Comparison of ENCODE assay signal across 19 cellular contexts in the genomic region with DNA sequence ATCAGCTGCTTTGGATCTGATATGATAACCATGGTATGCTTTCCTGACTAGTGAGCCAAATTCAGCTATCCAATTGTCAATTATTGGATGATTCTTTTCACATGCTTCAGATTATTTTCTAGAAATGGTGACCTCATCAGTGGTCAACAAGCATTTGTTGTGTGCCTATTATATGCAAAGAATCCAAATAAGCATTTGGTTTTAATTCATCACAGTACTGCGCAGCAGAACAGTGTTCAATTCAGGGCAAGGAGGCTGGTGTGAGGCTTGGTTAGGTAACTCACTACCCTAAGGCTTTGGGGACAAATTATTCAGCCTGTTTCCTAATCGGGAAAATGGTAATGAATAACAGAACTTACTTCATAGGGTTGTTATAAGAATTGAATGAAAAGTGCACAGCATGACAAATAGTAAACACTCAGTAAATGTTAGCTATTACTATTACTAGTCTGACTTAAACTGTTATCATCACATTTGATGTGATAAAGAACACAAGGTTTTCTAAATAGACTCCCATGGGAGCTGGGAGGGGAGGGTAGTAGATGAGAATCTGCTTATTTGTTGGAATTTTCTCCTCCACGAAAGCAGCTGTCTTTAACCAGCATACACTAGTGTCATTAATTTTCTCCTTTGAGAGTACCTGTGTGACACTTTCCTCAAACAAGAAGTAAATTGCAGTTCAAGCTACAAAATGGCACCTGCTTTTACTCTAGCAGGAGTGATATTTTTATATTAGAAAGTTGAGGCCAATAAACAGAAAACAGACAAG.
DNase-seq lines count a peak whose midpoint lies in the region; TF ChIP-seq lines count a peak whose summit lies in the region.
"Had no signal": no experiment of that assay in that cellular context is flagged by ENCODE, and none has a peak within 500 bp of the region (broad histone marks: within the 10 kb centered on the region; RNA-seq: fewer than 3 reads in every experiment).

No MANE protein-coding gene starts in this region.

- H3K4me3 Mint-ChIP-seq in type B pancreatic cell = no peak overlapping the region

- H3K27ac Mint-ChIP-seq in type B pancreatic cell = peak overlapping the region; percentile 52
- H3K27ac Mint-ChIP-seq: activated naive CD8-positive, alpha-beta T cell had no signal

- H3K4me3 ChIP-seq in Karpas-422 (ENCODE audit: low read length) (no peak overlapping the region), fibroblast of mammary gland (ENCODE audit: control insufficient read depth, low read depth, low read length) (no peak overlapping the region), ascending aorta (no peak overlapping the region)
- H3K4me3 ChIP-seq: gastroesophageal sphincter, HAP-1, SJSA1, smooth muscle cell, tibial nerve had no signal

- no peaks in the 10 kb centered on the region for H3K9me3 ChIP-seq in Karpas-422 (ENCODE audit: low read length)
- no peaks in the 10 kb centered on the region for H3K9me3 ChIP-seq in ascending aorta
- H3K9me3 ChIP-seq: gastroesophageal sphincter, HAP-1, SJSA1, tibial nerve had no signal

- no peak overlapping the region for H3K4me2 ChIP-seq in Karpas-422 (ENCODE audit: low read depth, low read length, poor library complexity, severe bottlenecking)
- H3K4me2 ChIP-seq: smooth muscle cell had no signal

- no peaks in the 10 kb centered on the region for H3K9me2 ChIP-seq in Karpas-422 (replicated peaks; ENCODE audit: insufficient read depth, low read length)

- H2AFZ ChIP-seq in Karpas-422 (ENCODE audit: low read length) = no peak overlapping the region

- no peaks in the 10 kb centered on the region for H3K36me3 Mint-ChIP-seq in type B pancreatic cell
- H3K36me3 Mint-ChIP-seq: activated naive CD8-positive, alpha-beta T cell had no signal

- no peaks in the 10 kb centered on the region for H3K9me3 Mint-ChIP-seq in type B pancreatic cell

- H3K27me3 ChIP-seq in Karpas-422 (ENCODE audit: low read length) (no peaks in the 10 kb centered on the region), ascending aorta (no peaks in the 10 kb centered on the region)
- H3K27me3 ChIP-seq: gastroesophageal sphincter had no signal

- H3K27me3 Mint-ChIP-seq in type B pancreatic cell = no peaks in the 10 kb centered on the region

- H3K4me1 ChIP-seq in Karpas-422 (ENCODE audit: low read length) (0 out of 2 replicates have a peak, but pooled peaks cover 3% of the 10 kb centered on the region), ascending aorta (no peaks in the 10 kb centered on the region)
- H3K4me1 ChIP-seq: gastroesophageal sphincter, SJSA1 had no signal

- H4K20me1 ChIP-seq in Karpas-422 (ENCODE audit: insufficient read depth, low read depth, low read length) = no peaks in the 10 kb centered on the region

- no peaks in the 10 kb centered on the region for H3K79me2 ChIP-seq in Karpas-422 (ENCODE audit: low read length)

- DNase-seq in NCI-H748 (lab: John Stamatoyannopoulos, UW; ENCODE audit: unreplicated experiment) (peak; percentile 34), NCI-H748 treated with DMSO at 0.1 percent for 48 hours (lab: John Stamatoyannopoulos, UW) (no peak), Karpas-422 (peak; percentile 4), fibroblast of mammary gland (ENCODE audit: low read depth) (peak; percentile 80), type B pancreatic cell (ENCODE audit: extremely low spot score, unreplicated experiment) (no peak), ascending aorta (ENCODE audit: low spot score in 2 of 2) (no peak), HEK293T (ENCODE audit: extremely low spot score) (no peak), UCSD-AML1 (lab: John Stamatoyannopoulos, UW; ENCODE audit: unreplicated experiment) (no peak)
- DNase-seq: cerebellar nuclear complex; DMS153; nucleus accumbens; stimulated activated CD4-positive, alpha-beta T cell treated with anti-CD3 and anti-CD28 coated beads, Interleukin-2, amount 100 ng/mL, for 48 hours; stimulated activated naive CD4-positive, alpha-beta T cell treated with Interleukin-2 at 50 U/mL for 16 hours had no signal

- peaks cover 13% of the 10 kb centered on the region for H3K4me1 Mint-ChIP-seq in type B pancreatic cell (ENCODE audit: unreplicated experiment)

- POLR2A ChIA-PET in HEK293T (lab: Yijun Ruan, JAX) = no interaction called here

- H3K36me3 ChIP-seq in Karpas-422 (ENCODE audit: insufficient read depth, low read length) = no peaks in the 10 kb centered on the region
- H3K36me3 ChIP-seq in ascending aorta = no peaks in the 10 kb centered on the region
- H3K36me3 ChIP-seq: HAP-1, SJSA1, tibial nerve had no signal

- CTCF ChIA-PET in HEK293T (lab: Yijun Ruan, JAX) = interaction anchor here (0.7 to 1.6 kb wide), 3 partner anchors 9 to 294 kb away, joined by 3 to 11 read pairs (median 6); no protein-coding TSS in a partner anchor

- no peak for TF ChIP-seq CTCF in fibroblast of mammary gland (conservative IDR thresholded peaks at IDR 0.05; ENCODE audit: control insufficient read depth, insufficient read depth, low read depth, low read length)
- TF ChIP-seq CTCF in type B pancreatic cell (conservative IDR thresholded peaks at IDR 0.05) = no peak
- no peak for TF ChIP-seq CTCF in ascending aorta (IDR thresholded peaks at IDR 0.05)

- intact Hi-C loops in ascending aorta (cut with DNase I) = loop anchor here (10.0 kb wide), 1 partner anchor 769 kb away; no protein-coding TSS in a partner anchor

- no peak overlapping the region for H3K27ac ChIP-seq in Karpas-422 (ENCODE audit: low read length)
- no peak overlapping the region for H3K27ac ChIP-seq in ascending aorta
- H3K27ac ChIP-seq: gastroesophageal sphincter, SJSA1, tibial nerve had no signal

- no peak overlapping the region for H3K9ac ChIP-seq in Karpas-422 (ENCODE audit: low read length)

TF ChIP-seq in HEK293T, 16 proteins besides CTCF, POLR2A, EP300 and RAD21:
- TF ChIP-seq ARNT (IDR thresholded peaks at IDR 0.05) = no peak
- no peak for TF ChIP-seq FOXA1 (IDR thresholded peaks at IDR 0.05)
- TF ChIP-seq HDGF (IDR thresholded peaks at IDR 0.05; ENCODE audit: borderline replicate concordance) = no peak
- no peak for TF ChIP-seq SP1 (IDR thresholded peaks at IDR 0.05)
- TF ChIP-seq LEF1 (IDR thresholded peaks at IDR 0.05; ENCODE audit: borderline replicate concordance) = no peak
- no peak for TF ChIP-seq FOXK2 (IDR thresholded peaks at IDR 0.05)
- TF ChIP-seq FOXM1 (IDR thresholded peaks at IDR 0.05; ENCODE audit: borderline replicate concordance) = no peak
- TF ChIP-seq L3MBTL2 (conservative IDR thresholded peaks at IDR 0.05) = no peak
- no peak for TF ChIP-seq NFRKB (IDR thresholded peaks at IDR 0.05)
- no peak for TF ChIP-seq BHLHE40 (IDR thresholded peaks at IDR 0.05; ENCODE audit: borderline replicate concordance)
- TF ChIP-seq TARDBP (IDR thresholded peaks at IDR 0.05) = no peak
- TF ChIP-seq ELF4 (IDR thresholded peaks at IDR 0.05) = no peak
- no peak for TF ChIP-seq ZNF384 (IDR thresholded peaks at IDR 0.05)
- no peak for TF ChIP-seq CTBP1 (IDR thresholded peaks at IDR 0.05; ENCODE audit: borderline replicate concordance)
- TF ChIP-seq, protein P1, sequence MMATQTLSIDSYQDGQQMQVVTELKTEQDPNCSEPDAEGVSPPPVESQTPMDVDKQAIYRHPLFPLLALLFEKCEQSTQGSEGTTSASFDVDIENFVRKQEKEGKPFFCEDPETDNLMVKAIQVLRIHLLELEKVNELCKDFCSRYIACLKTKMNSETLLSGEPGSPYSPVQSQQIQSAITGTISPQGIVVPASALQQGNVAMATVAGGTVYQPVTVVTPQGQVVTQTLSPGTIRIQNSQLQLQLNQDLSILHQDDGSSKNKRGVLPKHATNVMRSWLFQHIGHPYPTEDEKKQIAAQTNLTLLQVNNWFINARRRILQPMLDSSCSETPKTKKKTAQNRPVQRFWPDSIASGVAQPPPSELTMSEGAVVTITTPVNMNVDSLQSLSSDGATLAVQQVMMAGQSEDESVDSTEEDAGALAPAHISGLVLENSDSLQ (IDR thresholded peaks at IDR 0.05) = no peak
- no peak for TF ChIP-seq SUZ12 (IDR thresholded peaks at IDR 0.05)
TF ChIP-seq in HEK293T: peak in this region for 0.

Comparison
In these comparisons a context has a peak if more than half of its experiments do, and no peak if none do; other contexts are left out.
1. DNase-seq: peak in NCI-H748 (single experiment), Karpas-422 (single experiment) and fibroblast of mammary gland (single experiment); none in NCI-H748 treated with DMSO at 0.1 percent for 48 hours (single experiment), type B pancreatic cell (single experiment), ascending aorta (0 of 2), HEK293T (single experiment) and UCSD-AML1 (single experiment).